In the genomic region with DNA sequence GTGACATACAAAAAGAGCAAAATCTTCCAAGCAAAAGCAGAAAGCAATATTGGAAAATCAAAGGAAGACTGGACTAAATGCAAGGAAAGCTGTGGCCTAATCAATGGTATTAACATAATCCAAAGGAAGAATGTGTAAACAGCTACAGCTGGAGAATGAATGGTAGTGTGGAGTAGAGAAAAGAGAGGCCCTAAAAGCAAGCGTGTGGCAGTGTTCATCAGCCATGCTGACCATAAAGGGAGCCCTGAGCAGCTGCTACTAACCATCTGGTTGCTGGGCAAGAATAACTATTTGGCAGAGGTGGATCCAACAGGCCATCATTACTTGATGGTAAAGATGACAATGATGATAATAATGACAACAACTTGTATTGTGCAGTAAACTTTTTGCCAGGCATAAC, we compare ENCODE assay signal across 16 cellular contexts.
A peak's percentile ranks its signal among the peaks of the same experiment; 100 is the strongest.
DNase-seq lines count a peak whose midpoint lies in the region; ATAC-seq, FAIRE-seq and TF ChIP-seq lines count a peak whose summit lies in the region.
"Had no signal": no experiment of that assay in that cellular context is flagged by ENCODE, and none has a peak within 500 bp of the region (broad histone marks: within the 10 kb centered on the region; RNA-seq: fewer than 3 reads in every experiment).

No MANE protein-coding gene starts in this region.

- peak; percentile 62 for ATAC-seq in GM12878
- ATAC-seq: sciatic nerve had no signal

- BruUV-seq in GM12878 (replicated peaks; lab: Mats Ljungman, UMichigan): no TSS peak

- in situ Hi-C loops in GM23248 (cut with MboI) (no loop called here), GM12878 (cut with MboI) (no loop called here)

- H3K36me3 ChIP-seq in GM23248 (ENCODE audit: low read depth): no peaks in the 10 kb centered on the region
- H3K36me3 ChIP-seq in GM12878 (ENCODE audit: control insufficient read depth in 2 of 2, insufficient read depth in 2 of 2, low read length in 1 of 2): peaks cover 1 to 2% of the 10 kb centered on the region in 2 experiments; a peak in 2 of 4 replicates
- no peaks in the 10 kb centered on the region for H3K36me3 ChIP-seq in BE2C
- H3K36me3 ChIP-seq: tibial artery had no signal

- H3K27ac ChIP-seq in GM23248: peak overlapping the region; percentile 80
- H3K27ac ChIP-seq in GM12878 (ENCODE audit: control insufficient read depth, insufficient read depth): no peak overlapping the region
- H3K27ac ChIP-seq: tibial artery had no signal

- no peaks in the 10 kb centered on the region for H3K9me3 ChIP-seq in GM23248 (ENCODE audit: low read depth)
- H3K9me3 ChIP-seq in GM12878 (replicated peaks; ENCODE audit: control insufficient read depth, insufficient read depth, low read length): no peaks in the 10 kb centered on the region; the same call in 1 of the 3 replicates
- no peaks in the 10 kb centered on the region for H3K9me3 ChIP-seq in BE2C
- H3K9me3 ChIP-seq: SK-N-SH, tibial artery had no signal

- H3K27me3 ChIP-seq in GM23248 (replicated peaks; ENCODE audit: insufficient read depth) (no peaks in the 10 kb centered on the region), GM12878 (replicated peaks in 1 of 2; ENCODE audit: control insufficient read depth in 2 of 2, insufficient read depth in 2 of 2, low read length in 1 of 2) (no peaks in the 10 kb centered on the region), BE2C (no peaks in the 10 kb centered on the region)
- H3K27me3 ChIP-seq: tibial artery had no signal

- SMC1A ChIA-PET in GM12878 (lab: Charles Lee; ENCODE audit: uncharacterized antibody, unreplicated experiment): interaction anchor here (0.7 to 2.5 kb wide), 9 partner anchors 9 to 96 kb away, joined by 3 to 14 read pairs (median 4); no protein-coding TSS in a partner anchor

- DNase-seq in GM23248: no peak
- DNase-seq in NCI-H146 treated with DMSO at 0.1 percent for 48 hours (lab: John Stamatoyannopoulos, UW; ENCODE audit: unreplicated experiment): peak; percentile 25
- no peak for DNase-seq in GM12878 (ENCODE audit: low read depth, low spot score)
- DNase-seq in pons (ENCODE audit: low spot score): peak; percentile 57
- DNase-seq in BE2C: no peak
- DNase-seq in activated CD4-positive, alpha-beta T cell treated with anti-CD3 and anti-CD28 coated beads, Interleukin-2, amount 50 U/mL, for 1 hour: no peak
- no peak for DNase-seq in activated CD8-positive, alpha-beta memory T cell treated with anti-CD3 and anti-CD28 coated beads, Interleukin-2, amount 50 U/mL, for 4 hours
- DNase-seq: activated CD4-positive, alpha-beta memory T cell treated with anti-CD3 and anti-CD28 coated beads, Interleukin-2, amount 10 ng/mL, durations not matched to agents 7 days and 5 days; cerebellar nuclear complex; EL; HCEC 1CT; MM.1S; SK-N-SH; stimulated activated CD4-positive, alpha-beta T cell treated with anti-CD3 and anti-CD28 coated beads, Interleukin-4, amount 100 ng/mL, for 1 hour; tibial artery had no signal

- H3K9me2 ChIP-seq in GM23248 (ENCODE audit: insufficient read depth): no peaks in the 10 kb centered on the region
- H3K9me2 ChIP-seq: SK-N-SH had no signal

- no peak for TF ChIP-seq POLR2A in GM12878 (IDR thresholded peaks at IDR 0.05; ENCODE audit: low read depth, low read length)

- H3K4me3 ChIP-seq in GM23248 (no peak overlapping the region), GM12878 (no peak overlapping the region), BE2C (ENCODE audit: low read depth, low read length) (no peak overlapping the region)
- H3K4me3 ChIP-seq: tibial artery had no signal

- H3K9ac ChIP-seq in GM23248: no peak overlapping the region
- no peak overlapping the region for H3K9ac ChIP-seq in GM12878 (ENCODE audit: control insufficient read depth, insufficient read depth, low read length)
- H3K9ac ChIP-seq: SK-N-SH had no signal

- 54 to 68% methylated on average over 1 of the region's 1 CpG for WGBS in GM23248 (ENCODE audit: low coverage in 1 of 2, low lambda C conversion rate in 2 of 2, missing lambda C conversion rate in 2 of 2), 2 experiments
- WGBS in GM12878 (ENCODE audit: insufficient coverage, insufficient replicate concordance, low lambda C conversion rate, missing lambda C conversion rate): 6% methylated on average over 1 of the region's 1 CpG

- no peak for TF ChIP-seq CTCF in GM12878 (IDR thresholded peaks at IDR 0.05 in 2 of 3, conservative IDR thresholded peaks at IDR 0.05 in 1 of 3; ENCODE audit: control insufficient read depth in 2 of 3, extremely low read depth in 1 of 3, insufficient read depth in 1 of 3, low read depth in 3 of 3, low read length in 3 of 3)
- no peak for TF ChIP-seq CTCF in BE2C (IDR thresholded peaks at IDR 0.05; ENCODE audit: low read depth, low read length)

- H3K4me1 ChIP-seq in GM23248 (ENCODE audit: insufficient read depth) (peaks cover 82% of the 10 kb centered on the region), GM12878 (ENCODE audit: control insufficient read depth, insufficient read depth, low read length) (peaks cover 29% of the 10 kb centered on the region), BE2C (peaks cover 28% of the 10 kb centered on the region)

- intact Hi-C loops in GM12878 (cut with micrococcal nuclease; ENCODE audit: unreplicated experiment): no loop called here

- no peak for FAIRE-seq in GM12878 (lab: Jason Lieb, UNC)

- H4K20me1 ChIP-seq in GM23248 (ENCODE audit: insufficient read depth) (peaks cover 12% of the 10 kb centered on the region; the same call in 1 of the 2 replicates), GM12878 (ENCODE audit: control insufficient read depth, insufficient read depth) (no peaks in the 10 kb centered on the region)

- H3K4me2 ChIP-seq in GM23248 (ENCODE audit: unreplicated experiment) (no peak overlapping the region), GM12878 (ENCODE audit: control insufficient read depth, insufficient read depth) (no peak overlapping the region)
- H3K4me2 ChIP-seq: SK-N-SH had no signal

- CTCF ChIA-PET in GM12878 (lab: Yijun Ruan, JAX): interaction anchor here (0.9 to 2.6 kb wide), 6 partner anchors 9 to 45 kb away, joined by 3 to 8 read pairs (median 4); no protein-coding TSS in a partner anchor

- no peak overlapping the region for H2AFZ ChIP-seq in GM23248
- no peak overlapping the region for H2AFZ ChIP-seq in GM12878 (ENCODE audit: control insufficient read depth, low read depth, low read length)

- RAD21 ChIA-PET in GM12878 (lab: Charles Lee; ENCODE audit: unreplicated experiment): interaction anchor here (0.9 to 1.9 kb wide), 3 partner anchors 13 to 38 kb away, joined by 3 to 5 read pairs (median 3); no protein-coding TSS in a partner anchor

- peaks cover 100% of the 10 kb centered on the region for H3K79me2 ChIP-seq in GM23248 (ENCODE audit: insufficient read depth)
- peaks cover 91% of the 10 kb centered on the region for H3K79me2 ChIP-seq in GM12878 (ENCODE audit: control insufficient read depth, insufficient read depth, low read length)

- POLR2A ChIA-PET in GM12878 (lab: Charles Lee): interaction anchor here (1.1 to 1.5 kb wide), 2 partner anchors 8 to 9 kb away, joined by 8 to 9 read pairs; no protein-coding TSS in a partner anchor

- H3F3A ChIP-seq in GM23248 (ENCODE audit: insufficient read depth): peaks cover 72% of the 10 kb centered on the region

- TF ChIP-seq RAD21 in GM12878 (IDR thresholded peaks at IDR 0.05; ENCODE audit: insufficient read depth, low read depth, low read length): no peak

- no peak for TF ChIP-seq EP300 in GM12878 (IDR thresholded peaks at IDR 0.05; ENCODE audit: borderline replicate concordance in 1 of 2, control insufficient read depth in 1 of 2, low read depth in 2 of 2, low read length in 2 of 2)

TF ChIP-seq in GM12878, 131 proteins besides CTCF, POLR2A, EP300 and RAD21 (continues in another document):
- TF ChIP-seq, protein P1, sequence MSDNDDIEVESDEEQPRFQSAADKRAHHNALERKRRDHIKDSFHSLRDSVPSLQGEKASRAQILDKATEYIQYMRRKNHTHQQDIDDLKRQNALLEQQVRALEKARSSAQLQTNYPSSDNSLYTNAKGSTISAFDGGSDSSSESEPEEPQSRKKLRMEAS (IDR thresholded peaks at IDR 0.05; ENCODE audit: low read depth, low read length): no peak
- TF ChIP-seq ZBED1 (IDR thresholded peaks at IDR 0.05; ENCODE audit: borderline replicate concordance): no peak
- no peak for TF ChIP-seq EGR1 (IDR thresholded peaks at IDR 0.05; ENCODE audit: borderline replicate concordance in 1 of 2, low read depth in 2 of 2, low read length in 2 of 2)
- no peak for TF ChIP-seq MTA2 (IDR thresholded peaks at IDR 0.05; ENCODE audit: low read depth)
- TF ChIP-seq SUPT20H (IDR thresholded peaks at IDR 0.05; ENCODE audit: borderline replicate concordance, control insufficient read depth, low read depth, low read length): no peak
- no peak for TF ChIP-seq NRF1 (conservative IDR thresholded peaks at IDR 0.05; ENCODE audit: low read depth, low read length)
- TF ChIP-seq, protein P2, sequence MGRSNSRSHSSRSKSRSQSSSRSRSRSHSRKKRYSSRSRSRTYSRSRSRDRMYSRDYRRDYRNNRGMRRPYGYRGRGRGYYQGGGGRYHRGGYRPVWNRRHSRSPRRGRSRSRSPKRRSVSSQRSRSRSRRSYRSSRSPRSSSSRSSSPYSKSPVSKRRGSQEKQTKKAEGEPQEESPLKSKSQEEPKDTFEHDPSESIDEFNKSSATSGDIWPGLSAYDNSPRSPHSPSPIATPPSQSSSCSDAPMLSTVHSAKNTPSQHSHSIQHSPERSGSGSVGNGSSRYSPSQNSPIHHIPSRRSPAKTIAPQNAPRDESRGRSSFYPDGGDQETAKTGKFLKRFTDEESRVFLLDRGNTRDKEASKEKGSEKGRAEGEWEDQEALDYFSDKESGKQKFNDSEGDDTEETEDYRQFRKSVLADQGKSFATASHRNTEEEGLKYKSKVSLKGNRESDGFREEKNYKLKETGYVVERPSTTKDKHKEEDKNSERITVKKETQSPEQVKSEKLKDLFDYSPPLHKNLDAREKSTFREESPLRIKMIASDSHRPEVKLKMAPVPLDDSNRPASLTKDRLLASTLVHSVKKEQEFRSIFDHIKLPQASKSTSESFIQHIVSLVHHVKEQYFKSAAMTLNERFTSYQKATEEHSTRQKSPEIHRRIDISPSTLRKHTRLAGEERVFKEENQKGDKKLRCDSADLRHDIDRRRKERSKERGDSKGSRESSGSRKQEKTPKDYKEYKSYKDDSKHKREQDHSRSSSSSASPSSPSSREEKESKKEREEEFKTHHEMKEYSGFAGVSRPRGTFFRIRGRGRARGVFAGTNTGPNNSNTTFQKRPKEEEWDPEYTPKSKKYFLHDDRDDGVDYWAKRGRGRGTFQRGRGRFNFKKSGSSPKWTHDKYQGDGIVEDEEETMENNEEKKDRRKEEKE (IDR thresholded peaks at IDR 0.05): no peak
- no peak for TF ChIP-seq SIN3A (IDR thresholded peaks at IDR 0.05; ENCODE audit: low read depth, low read length)
- no peak for TF ChIP-seq KDM1A (IDR thresholded peaks at IDR 0.05; ENCODE audit: borderline replicate concordance)
- TF ChIP-seq YY1 (IDR thresholded peaks at IDR 0.05; ENCODE audit: low read depth, low read length): no peak
- no peak for TF ChIP-seq ZSCAN29 (IDR thresholded peaks at IDR 0.05)
- no peak for TF ChIP-seq PML (IDR thresholded peaks at IDR 0.05; ENCODE audit: low read length)
- TF ChIP-seq PAX5 (IDR thresholded peaks at IDR 0.05; ENCODE audit: borderline replicate concordance, low read depth, low read length): no peak
- no peak for TF ChIP-seq ASH2L (IDR thresholded peaks at IDR 0.05; ENCODE audit: borderline replicate concordance, low read depth)
- no peak for TF ChIP-seq STAT1 (conservative IDR thresholded peaks at IDR 0.05)

Comparison
In these comparisons a context has a peak if more than half of its experiments do, and no peak if none do; other contexts are left out.
1. DNase-seq: peak in NCI-H146 treated with DMSO at 0.1 percent for 48 hours (single experiment) and pons (single experiment); none in GM23248 (single experiment), GM12878 (single experiment), BE2C (single experiment), activated CD4-positive, alpha-beta T cell treated with anti-CD3 and anti-CD28 coated beads, Interleukin-2, amount 50 U/mL, for 1 hour (single experiment) and activated CD8-positive, alpha-beta memory T cell treated with anti-CD3 and anti-CD28 coated beads, Interleukin-2, amount 50 U/mL, for 4 hours (single experiment).